In the genomic region with DNA sequence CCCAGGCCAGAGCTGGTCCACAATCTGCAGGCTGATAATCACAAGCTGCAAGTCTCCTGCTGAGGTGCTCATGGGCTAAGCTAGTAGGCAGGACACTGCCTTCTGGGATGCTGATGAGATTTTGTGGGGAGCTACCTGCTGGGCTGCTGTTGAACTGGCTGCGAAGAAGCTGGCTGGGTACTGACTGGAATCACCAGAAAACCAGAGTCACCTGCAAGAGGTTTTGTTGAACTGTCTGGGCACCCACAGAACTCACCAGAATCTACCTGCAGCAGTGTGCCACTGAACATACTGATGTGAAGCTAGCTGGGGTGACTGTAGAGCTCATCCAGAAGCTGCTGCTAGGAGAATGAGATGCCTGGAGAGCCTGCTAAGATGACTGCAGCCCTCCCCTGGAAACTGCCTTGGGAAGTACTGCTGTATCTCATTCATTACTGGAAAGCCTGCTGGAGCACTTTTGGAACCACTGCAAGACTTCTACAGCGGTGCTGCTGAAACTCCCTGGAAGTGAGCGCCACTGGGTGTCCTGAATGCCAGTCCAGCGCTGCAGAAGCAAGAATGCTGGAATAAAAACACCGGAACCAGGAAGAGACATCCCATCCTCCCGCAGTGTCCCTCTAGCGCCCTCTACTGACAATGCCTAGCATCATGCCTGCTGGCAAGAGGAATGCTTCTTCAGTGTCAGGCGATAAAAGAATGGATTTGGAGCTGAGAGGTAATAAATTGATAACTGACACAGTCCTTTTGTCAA, we compare ENCODE assay signal across 8 cellular contexts.
A peak's percentile ranks its signal among the peaks of the same experiment; 100 is the strongest.
DNase-seq lines count a peak whose midpoint lies in the region; ATAC-seq and TF ChIP-seq lines count a peak whose summit lies in the region.

No MANE protein-coding gene starts in this region.

- H3K4me3 ChIP-seq in A673 (ENCODE audit: low read depth, low read length, poor library complexity, severe bottlenecking) (peak overlapping the region; percentile 20), ascending aorta (peak overlapping the region in 1 of 2 donors; percentile 39), right atrium auricular region (peak overlapping the region in 1 of 2 donors; percentile 36), rectal smooth muscle tissue (ENCODE audit: low read length) (peak overlapping the region; percentile 42)

- no peak for ATAC-seq in GM19467 (IDR thresholded peaks at IDR 0.05; ENCODE audit: unreplicated experiment)

- no peaks in the 10 kb centered on the region for H3K27me3 ChIP-seq in A673 (replicated peaks; ENCODE audit: insufficient read depth, low read depth, low read length, poor library complexity)
- H3K27me3 ChIP-seq in ascending aorta: no peaks in the 10 kb centered on the region
- H3K27me3 ChIP-seq in right atrium auricular region: no peaks in the 10 kb centered on the region
- H3K27me3 ChIP-seq in rectal smooth muscle tissue (ENCODE audit: control insufficient read depth, insufficient read depth, low read length): no peaks in the 10 kb centered on the region

- no peaks in the 10 kb centered on the region for H3K36me3 ChIP-seq in A673 (ENCODE audit: insufficient read depth, low read length, poor library complexity, severe bottlenecking)
- no peaks in the 10 kb centered on the region for H3K36me3 ChIP-seq in ascending aorta
- no peaks in the 10 kb centered on the region for H3K36me3 ChIP-seq in right atrium auricular region
- no peaks in the 10 kb centered on the region for H3K36me3 ChIP-seq in rectal smooth muscle tissue (ENCODE audit: control insufficient read depth, insufficient read depth, low read length)

- H3K9ac ChIP-seq in rectal smooth muscle tissue (ENCODE audit: low read length): no peak overlapping the region

- H3K9me3 ChIP-seq in A673 (ENCODE audit: low read depth, low read length, poor library complexity, severe bottlenecking) (peaks cover 10% of the 10 kb centered on the region), ascending aorta (no peaks in the 10 kb centered on the region), right atrium auricular region (peaks cover 0 to 14% of the 10 kb centered on the region in 2 donors)

- peak; percentile 98 for TF ChIP-seq CTCF in A673 (conservative IDR thresholded peaks at IDR 0.05; ENCODE audit: low read depth, low read length)
- peak; percentile 89 for TF ChIP-seq CTCF in GM12874 (IDR thresholded peaks at IDR 0.05; ENCODE audit: insufficient read depth, low read depth, low read length)
- peak; percentile 59 to 91 (median 78) for TF ChIP-seq CTCF in ascending aorta (IDR thresholded peaks at IDR 0.05)
- TF ChIP-seq CTCF in right atrium auricular region (IDR thresholded peaks at IDR 0.05): peak; percentile 84 to 96

- H3K27ac ChIP-seq in A673 (ENCODE audit: low read depth, low read length, poor library complexity, severe bottlenecking) (no peak overlapping the region), ascending aorta (no peak overlapping the region), right atrium auricular region (no peak overlapping the region), rectal smooth muscle tissue (ENCODE audit: low read depth, low read length) (no peak overlapping the region)

- DNase-seq in A673 (ENCODE audit: low spot score) (peak; percentile 90), LHCN-M2 (ENCODE audit: low read depth) (peak; percentile 85), SHP77 (lab: John Stamatoyannopoulos, UW) (peak; percentile 71 to 83), ascending aorta (ENCODE audit: low spot score in 2 of 2) (peak; percentile 14 to 84), right atrium auricular region (ENCODE audit: low spot score) (peak; percentile 64)

- BruUV-seq in A673 (replicated peaks; lab: Mats Ljungman, UMichigan): no TSS peak

- POLR2A ChIA-PET in A673 (lab: Charles Lee; ENCODE audit: low non-redundant PET): no interaction called here

- CTCF ChIA-PET in A673 (lab: Charles Lee): interaction anchor here (0.8 to 1.5 kb wide), 7 partner anchors 13 to 246 kb away, joined by 3 to 11 read pairs (median 4); no protein-coding TSS in a partner anchor

- no peaks in the 10 kb centered on the region for H3K4me1 ChIP-seq in A673 (ENCODE audit: insufficient read depth, low read length, poor library complexity, severe bottlenecking)
- no peaks in the 10 kb centered on the region for H3K4me1 ChIP-seq in ascending aorta
- peaks cover 0 to 8% of the 10 kb centered on the region in 2 donors for H3K4me1 ChIP-seq in right atrium auricular region
- no peaks in the 10 kb centered on the region for H3K4me1 ChIP-seq in rectal smooth muscle tissue (ENCODE audit: control insufficient read depth, insufficient read depth, low read length)

- intact Hi-C loops in A673 (cut with micrococcal nuclease; ENCODE audit: unreplicated experiment): loop anchor here (2.0 kb wide), 1 partner anchor 176 kb away; no protein-coding TSS in a partner anchor
- intact Hi-C loops in ascending aorta (cut with DNase I): no loop called here
